21 cellular contexts compared by ENCODE assay signal in the genomic region with DNA sequence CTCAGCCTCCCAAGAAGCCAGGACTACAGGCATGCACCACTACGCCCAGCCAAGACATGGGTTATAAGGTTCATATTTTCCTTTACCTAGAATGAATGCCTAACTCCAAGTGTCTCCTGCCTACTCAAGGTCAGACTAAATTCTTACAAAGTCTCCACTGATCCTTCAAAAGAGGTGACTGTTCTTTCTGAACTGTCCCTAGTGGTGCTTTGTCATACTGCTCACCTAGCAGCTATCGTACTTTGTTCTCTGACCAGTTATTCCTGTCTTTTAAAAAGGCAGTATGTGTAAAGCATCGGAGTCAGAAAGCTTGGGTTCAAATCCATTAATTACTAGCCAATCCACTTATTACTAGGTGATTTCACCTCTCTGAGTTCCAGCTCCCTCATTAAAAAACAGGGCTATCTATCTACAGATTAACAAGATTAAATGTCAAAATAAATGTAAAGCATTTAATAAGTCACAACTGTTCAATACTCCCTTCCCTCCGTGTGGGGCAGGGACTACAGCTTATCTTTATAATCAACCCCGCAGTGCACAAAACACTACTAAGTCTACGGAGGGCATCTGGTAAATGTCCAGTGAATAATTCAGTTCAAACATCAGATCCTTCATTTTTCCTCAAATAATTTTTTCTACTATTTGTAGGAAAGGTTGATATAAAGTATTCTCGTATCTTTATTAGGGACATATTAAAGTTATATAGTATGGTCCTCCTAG. TPM values are rescaled to one million over a fixed set of nuclear protein-coding genes. Genes with fewer than 3 reads are reported as not detected.
A peak's percentile ranks its signal among the peaks of the same experiment; 100 is the strongest.
DNase-seq lines count a peak whose midpoint lies in the region; ATAC-seq and TF ChIP-seq lines count a peak whose summit lies in the region.
"Had no signal": no experiment of that assay in that cellular context is flagged by ENCODE, and none has a peak within 500 bp of the region (broad histone marks: within the 10 kb centered on the region; RNA-seq: fewer than 3 reads in every experiment).

No MANE protein-coding gene starts in this region.

- H3K18ac ChIP-seq in mesendoderm (ENCODE audit: low read length) = no peak overlapping the region

- no peak overlapping the region for H2BK15ac ChIP-seq in mesendoderm (replicated peaks; ENCODE audit: low read depth)

- H2AK5ac ChIP-seq in mesendoderm (ENCODE audit: low read length) = no peak overlapping the region

- no CpG with 5 or more reads among the region's 7 CpGs for WGBS in mesendoderm (ENCODE audit: extremely low coverage, insufficient coverage, low lambda C conversion rate)
- 84 to 89% methylated on average over 7 of the region's 7 CpGs for WGBS in thyroid gland, 2 donors

- H3K4me3 ChIP-seq in DOHH2 (ENCODE audit: low read length) (no peak overlapping the region), mesendoderm (ENCODE audit: low read length) (no peak overlapping the region), thyroid gland (replicated peaks in 1 of 3) (no peak overlapping the region)
- H3K4me3 ChIP-seq: esophagus squamous epithelium, neural progenitor cell, spleen had no signal

- peak; percentile 17 for TF ChIP-seq CTCF in DOHH2 (IDR thresholded peaks at IDR 0.05; ENCODE audit: low read depth, low read length, poor library complexity, severe bottlenecking)
- peak; percentile 29; the same call in 1 of the 2 replicates for TF ChIP-seq CTCF in VCaP (conservative IDR thresholded peaks at IDR 0.05)
- TF ChIP-seq CTCF in GM10266 (IDR thresholded peaks at IDR 0.05; ENCODE audit: control insufficient read depth, insufficient read depth, low read depth, missing control alignments) = no peak
- TF ChIP-seq CTCF in thyroid gland (IDR thresholded peaks at IDR 0.05) = no peak

- no peak for TF ChIP-seq POLR2A in thyroid gland (IDR thresholded peaks at IDR 0.05)

- H3K36me3 ChIP-seq in DOHH2 (ENCODE audit: control insufficient read depth, low read length) (peaks cover 15% of the 10 kb centered on the region), mesendoderm (ENCODE audit: control insufficient read depth, insufficient read depth, low read length) (no peaks in the 10 kb centered on the region), thyroid gland (peaks cover 0 to 4% of the 10 kb centered on the region in 2 donors)

- no peaks in the 10 kb centered on the region for H3K9me3 Mint-ChIP-seq in activated T-helper 1 cell treated with anti-CD3 and anti-CD28 coated beads, Interleukin-12 subunit alpha, Interleukin-12 subunit beta, Interleukin-2, Interleukin-4 antibody, amounts not matched to agents 30 ng/mL and 10 ng/mL and 1 ng/mL, durations not matched to agents 14 hours and 24 hours and 36 hours
- H3K9me3 Mint-ChIP-seq in effector memory CD8-positive, alpha-beta T cell = no peaks in the 10 kb centered on the region
- H3K9me3 Mint-ChIP-seq: activated CD4-positive, alpha-beta T cell treated with anti-CD3 and anti-CD28 coated beads, Interleukin-2, amount 10 ng/mL, durations not matched to agents 24 days and 14 days; CD8-positive, alpha-beta memory T cell; neural progenitor cell had no signal

- intact Hi-C loops in activated T-helper 1 cell treated with anti-CD3 and anti-CD28 coated beads, Interleukin-12 subunit alpha, Interleukin-12 subunit beta, Interleukin-2, Interleukin-4 antibody, amounts not matched to agents 30 ng/mL and 10 ng/mL and 1 ng/mL, durations not matched to agents 14 hours and 24 hours and 36 hours (cut with micrococcal nuclease) = no loop called here
- intact Hi-C loops in thyroid gland (cut with DNase I) = no loop called here

- H3K4me3 Mint-ChIP-seq in activated T-helper 1 cell treated with anti-CD3 and anti-CD28 coated beads, Interleukin-12 subunit alpha, Interleukin-12 subunit beta, Interleukin-2, Interleukin-4 antibody, amounts not matched to agents 30 ng/mL and 10 ng/mL and 1 ng/mL, durations not matched to agents 14 hours and 24 hours and 36 hours = no peak overlapping the region
- no peak overlapping the region for H3K4me3 Mint-ChIP-seq in effector memory CD8-positive, alpha-beta T cell
- H3K4me3 Mint-ChIP-seq: activated CD4-positive, alpha-beta T cell treated with anti-CD3 and anti-CD28 coated beads, Interleukin-2, amount 10 ng/mL, durations not matched to agents 24 days and 14 days; CD8-positive, alpha-beta memory T cell; neural progenitor cell had no signal

- H3K27ac ChIP-seq in DOHH2 (ENCODE audit: low read depth, low read length) (no peak overlapping the region), VCaP (no peak overlapping the region), mesendoderm (ENCODE audit: low read depth, low read length) (no peak overlapping the region), thyroid gland (no peak overlapping the region)
- H3K27ac ChIP-seq: esophagus squamous epithelium, KMS-11, neural progenitor cell, spleen had no signal

- H3K4me1 Mint-ChIP-seq in activated T-helper 1 cell treated with anti-CD3 and anti-CD28 coated beads, Interleukin-12 subunit alpha, Interleukin-12 subunit beta, Interleukin-2, Interleukin-4 antibody, amounts not matched to agents 30 ng/mL and 10 ng/mL and 1 ng/mL, durations not matched to agents 14 hours and 24 hours and 36 hours (ENCODE audit: low read depth) = no peaks in the 10 kb centered on the region
- H3K4me1 Mint-ChIP-seq in effector memory CD8-positive, alpha-beta T cell (ENCODE audit: low read depth in 2 of 2) = peaks cover 0 to 7% of the 10 kb centered on the region in 2 donors
- H3K4me1 Mint-ChIP-seq: activated CD4-positive, alpha-beta T cell treated with anti-CD3 and anti-CD28 coated beads, Interleukin-2, amount 10 ng/mL, durations not matched to agents 24 days and 14 days; neural progenitor cell had no signal

- H3K79me1 ChIP-seq in mesendoderm (ENCODE audit: low read length) = no peaks in the 10 kb centered on the region

- H3K23ac ChIP-seq in mesendoderm (ENCODE audit: low read length) = no peak overlapping the region

- no peak overlapping the region for H3K4ac ChIP-seq in mesendoderm (ENCODE audit: low read depth, low read length)

- DNase-seq in mesendoderm (peak; percentile 11), GM10266 (ENCODE audit: extremely low spot score) (no peak), thyroid gland (no peak)
- DNase-seq in activated T-helper 1 cell treated with anti-CD3 and anti-CD28 coated beads, Interleukin-12 subunit alpha, Interleukin-12 subunit beta, Interleukin-2, Interleukin-4 antibody, amounts not matched to agents 30 ng/mL and 10 ng/mL and 1 ng/mL, durations not matched to agents 14 hours and 24 hours and 36 hours (ENCODE audit: low spot score) = no peak
- no peak for DNase-seq in effector memory CD8-positive, alpha-beta T cell
- DNase-seq: activated CD4-positive, alpha-beta T cell treated with anti-CD3 and anti-CD28 coated beads, Interleukin-2, amount 10 ng/mL, durations not matched to agents 24 days and 14 days; activated CD8-positive, alpha-beta memory T cell treated with anti-CD3 and anti-CD28 coated beads, Interleukin-2, amount 50 U/mL, for 4 hours; activated gamma-delta T cell; CD8-positive, alpha-beta memory T cell; esophagus squamous epithelium; midbrain; NCI-H2029; NCI-H446; spleen; stimulated activated CD8-positive, alpha-beta memory T cell treated with anti-CD3 and anti-CD28 coated beads, Interleukin-4, amount 100 ng/mL, for 48 hours; SW 1271 had no signal

- H3K4me2 ChIP-seq in DOHH2 (ENCODE audit: low read length) (no peak overlapping the region), mesendoderm (ENCODE audit: low read length) (no peak overlapping the region)
- H3K4me2 ChIP-seq: KMS-11, neural progenitor cell had no signal

- H3K9me2 ChIP-seq in DOHH2 (replicated peaks; ENCODE audit: control insufficient read depth, low read length) = no peaks in the 10 kb centered on the region

- no peaks in the 10 kb centered on the region for H3F3A ChIP-seq in DOHH2 (ENCODE audit: control insufficient read depth, insufficient read depth)

- H3K36me3 Mint-ChIP-seq in activated T-helper 1 cell treated with anti-CD3 and anti-CD28 coated beads, Interleukin-12 subunit alpha, Interleukin-12 subunit beta, Interleukin-2, Interleukin-4 antibody, amounts not matched to agents 30 ng/mL and 10 ng/mL and 1 ng/mL, durations not matched to agents 14 hours and 24 hours and 36 hours (ENCODE audit: low read depth) = peaks cover 17% of the 10 kb centered on the region
- H3K36me3 Mint-ChIP-seq in effector memory CD8-positive, alpha-beta T cell (ENCODE audit: insufficient read depth) = peaks cover 28% of the 10 kb centered on the region

- H3K27ac Mint-ChIP-seq in activated T-helper 1 cell treated with anti-CD3 and anti-CD28 coated beads, Interleukin-12 subunit alpha, Interleukin-12 subunit beta, Interleukin-2, Interleukin-4 antibody, amounts not matched to agents 30 ng/mL and 10 ng/mL and 1 ng/mL, durations not matched to agents 14 hours and 24 hours and 36 hours = no peak overlapping the region
- H3K27ac Mint-ChIP-seq in effector memory CD8-positive, alpha-beta T cell = no peak overlapping the region
- H3K27ac Mint-ChIP-seq: activated CD4-positive, alpha-beta T cell treated with anti-CD3 and anti-CD28 coated beads, Interleukin-2, amount 10 ng/mL, durations not matched to agents 24 days and 14 days; neural progenitor cell had no signal

- peak; percentile 18 for ATAC-seq in GM18511 (IDR thresholded peaks at IDR 0.05; ENCODE audit: unreplicated experiment)
- ATAC-seq in effector memory CD8-positive, alpha-beta T cell (replicated peaks) = no peak

- H3K4me1 ChIP-seq in DOHH2 (ENCODE audit: control insufficient read depth, low read length) (no peaks in the 10 kb centered on the region), mesendoderm (ENCODE audit: control insufficient read depth, low read depth, low read length) (no peaks in the 10 kb centered on the region), thyroid gland (no peaks in the 10 kb centered on the region)
- H3K4me1 ChIP-seq: neural progenitor cell, spleen had no signal

- no peak overlapping the region for H2BK120ac ChIP-seq in mesendoderm (ENCODE audit: low read depth, low read length)

- no peak overlapping the region for H3K9ac ChIP-seq in mesendoderm (ENCODE audit: low read length)
- H3K9ac ChIP-seq: KMS-11, neural progenitor cell had no signal

- H4K20me1 ChIP-seq in DOHH2 (ENCODE audit: control insufficient read depth, insufficient read depth, low read depth, low read length) = no peaks in the 10 kb centered on the region

- no peaks in the 10 kb centered on the region for H3K27me3 Mint-ChIP-seq in activated T-helper 1 cell treated with anti-CD3 and anti-CD28 coated beads, Interleukin-12 subunit alpha, Interleukin-12 subunit beta, Interleukin-2, Interleukin-4 antibody, amounts not matched to agents 30 ng/mL and 10 ng/mL and 1 ng/mL, durations not matched to agents 14 hours and 24 hours and 36 hours (ENCODE audit: insufficient read depth)
- H3K27me3 Mint-ChIP-seq in effector memory CD8-positive, alpha-beta T cell = no peaks in the 10 kb centered on the region
- H3K27me3 Mint-ChIP-seq: activated CD4-positive, alpha-beta T cell treated with anti-CD3 and anti-CD28 coated beads, Interleukin-2, amount 10 ng/mL, durations not matched to agents 24 days and 14 days; CD8-positive, alpha-beta memory T cell had no signal

- no peaks in the 10 kb centered on the region for H3K27me3 ChIP-seq in DOHH2 (ENCODE audit: control insufficient read depth, low read length)
- H3K27me3 ChIP-seq in mesendoderm (ENCODE audit: insufficient read depth, low read length, poor library complexity) = no peaks in the 10 kb centered on the region
- H3K27me3 ChIP-seq in thyroid gland = no peaks in the 10 kb centered on the region
- H3K27me3 ChIP-seq: esophagus squamous epithelium, neural progenitor cell, spleen had no signal

- no peak overlapping the region for H2BK5ac ChIP-seq in mesendoderm (ENCODE audit: low read length)

- H3K56ac ChIP-seq in mesendoderm (ENCODE audit: low read length) = no peak overlapping the region

- no peak overlapping the region for H4K8ac ChIP-seq in mesendoderm (ENCODE audit: low read depth, low read length)

- H4K5ac ChIP-seq in mesendoderm (ENCODE audit: low read length) = no peak overlapping the region

- H3K79me2 ChIP-seq in DOHH2 (ENCODE audit: control insufficient read depth, low read length) = no peaks in the 10 kb centered on the region
- H3K79me2 ChIP-seq in mesendoderm (ENCODE audit: control insufficient read depth, insufficient read depth, low read length) = no peaks in the 10 kb centered on the region

- no peaks in the 10 kb centered on the region for H3K9me3 ChIP-seq in DOHH2 (ENCODE audit: control insufficient read depth, insufficient read depth, low read length)
- no peaks in the 10 kb centered on the region for H3K9me3 ChIP-seq in thyroid gland
- H3K9me3 ChIP-seq: esophagus squamous epithelium, spleen had no signal

RNA-seq across cellular contexts. Expression of a gene that starts 20.0 kb away (rescaled TPM):
- 1.3 TPM for polyA plus RNA-seq in mesendoderm (2013, experiment 1 of 2)
- 1.7 TPM for polyA plus RNA-seq in mesendoderm (2013, experiment 2 of 2)
- 0.44 and 0.71 TPM in 2 replicates for total RNA-seq in activated T-helper 1 cell treated with anti-CD3 and anti-CD28 coated beads, Interleukin-12 subunit alpha, Interleukin-12 subunit beta, Interleukin-2, Interleukin-4 antibody, amounts not matched to agents 30 ng/mL and 10 ng/mL and 1 ng/mL, durations not matched to agents 14 hours and 24 hours and 36 hours
- 1 to 10 TPM; 2.0 to 4.6 (median 3.3) TPM for total RNA-seq in thyroid gland

RNA-seq across cellular contexts. Expression of a gene that starts 45.8 kb away (rescaled TPM):
- polyA plus RNA-seq in mesendoderm (2013, experiment 1 of 2) = 6.5 TPM
- 6.4 TPM for polyA plus RNA-seq in mesendoderm (2013, experiment 2 of 2)
- total RNA-seq in activated T-helper 1 cell treated with anti-CD3 and anti-CD28 coated beads, Interleukin-12 subunit alpha, Interleukin-12 subunit beta, Interleukin-2, Interleukin-4 antibody, amounts not matched to agents 30 ng/mL and 10 ng/mL and 1 ng/mL, durations not matched to agents 14 hours and 24 hours and 36 hours = 0.10 and 0.29 TPM in 2 replicates
- 10 to 100 TPM in 2 of 4 donors, 1 to 10 TPM in 2; 7.1 to 15.0 (median 10.4) TPM for total RNA-seq in thyroid gland

Comparison
In these comparisons a context has a peak if more than half of its experiments do, and no peak if none do; other contexts are left out.
1. CTCF ChIP-seq: peak in DOHH2 (single experiment) and VCaP (single experiment); none in GM10266 (single experiment) and thyroid gland (0 of 6).